13 cellular contexts compared by ENCODE assay signal in the genomic region with DNA sequence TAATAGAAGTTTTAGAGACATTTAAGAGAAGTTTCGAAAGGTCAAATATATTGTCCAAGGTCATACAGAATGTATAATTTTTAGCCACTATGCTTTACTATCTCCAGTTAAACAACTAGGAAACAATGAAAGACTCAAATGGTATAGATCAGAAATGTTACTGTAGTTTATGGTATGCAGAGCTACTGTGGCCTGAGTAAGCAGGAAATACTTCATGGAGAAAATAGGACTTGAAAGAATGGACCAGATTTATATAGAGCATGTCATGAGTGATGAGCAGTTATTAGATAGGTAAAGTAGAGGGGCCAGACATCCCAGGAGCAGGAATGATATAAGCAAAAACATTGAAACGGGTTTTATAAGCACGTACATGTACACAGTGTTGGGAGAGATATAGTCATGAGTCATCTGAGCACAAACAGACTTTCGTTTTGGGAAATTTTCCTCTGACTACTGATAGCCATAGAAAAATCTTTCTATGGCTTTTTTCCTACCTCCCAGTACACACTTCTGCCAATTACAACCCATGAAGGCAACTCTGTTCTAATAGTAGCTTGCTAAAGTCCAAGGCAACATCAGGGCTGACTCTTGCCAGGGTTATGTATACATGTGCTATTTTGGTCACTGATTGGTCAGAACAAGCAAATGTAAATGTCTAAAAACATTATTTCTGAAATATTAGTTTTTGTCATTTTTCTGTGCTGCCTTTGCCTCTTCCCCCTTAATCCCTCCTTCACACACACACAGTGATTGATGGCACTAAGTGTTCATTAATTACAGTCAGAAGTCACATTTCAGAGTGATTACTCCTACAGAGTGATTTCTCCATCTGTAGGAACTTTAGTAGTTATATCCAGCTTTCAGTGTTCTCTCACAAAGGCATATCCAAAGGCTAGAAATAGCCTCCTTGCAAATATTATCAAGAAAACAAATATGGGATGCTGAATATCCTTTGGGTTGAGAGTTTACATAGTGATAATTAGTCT.
DNase-seq lines count a peak whose midpoint lies in the region; ATAC-seq and TF ChIP-seq lines count a peak whose summit lies in the region.
"Had no signal": no experiment of that assay in that cellular context is flagged by ENCODE, and none has a peak within 500 bp of the region (broad histone marks: within the 10 kb centered on the region; RNA-seq: fewer than 3 reads in every experiment).

No MANE protein-coding gene starts in this region.

- no peaks in the 10 kb centered on the region for H3K36me3 Mint-ChIP-seq in Calu3 (ENCODE audit: insufficient read depth, unreplicated experiment)

- no peaks in the 10 kb centered on the region for H3K9me3 Mint-ChIP-seq in Calu3 (ENCODE audit: low read depth, unreplicated experiment)
- H3K9me3 Mint-ChIP-seq: neural crest cell had no signal

- DNase-seq in Right ventricle myocardium superior (no peak), Right ventricle myocardium inferior (ENCODE audit: missing footprints) (no peak), astrocyte of the hippocampus (ENCODE audit: low read depth, low spot score) (peak; percentile 31), left ventricle myocardium inferior (no peak), thoracic aorta (ENCODE audit: low spot score) (no peak), Calu3 (no peak)
- DNase-seq: activated CD8-positive, alpha-beta T cell treated with anti-CD3 and anti-CD28 coated beads, Interleukin-2, amount 10 ng/mL, durations not matched to agents 7 days and 5 days; activated effector memory CD4-positive, alpha-beta T cell treated with anti-CD3 and anti-CD28 coated beads, Interleukin-2, amount 50 U/mL, for 16 hours; DMS153 had no signal

- H3K27me3 ChIP-seq in left ventricle myocardium inferior (ENCODE audit: low read depth) (no peaks in the 10 kb centered on the region), thoracic aorta (replicated peaks; ENCODE audit: insufficient read depth) (no peaks in the 10 kb centered on the region)

- CTCF ChIA-PET in Calu3 (lab: Charles Lee): no interaction called here

- H3K4me3 Mint-ChIP-seq in Calu3 (ENCODE audit: low read depth, unreplicated experiment): no peak overlapping the region
- H3K4me3 Mint-ChIP-seq: activated CD8-positive, alpha-beta T cell treated with anti-CD3 and anti-CD28 coated beads, Interleukin-2, amount 10 ng/mL, durations not matched to agents 7 days and 5 days; neural crest cell had no signal

- H3K36me3 ChIP-seq in left ventricle myocardium inferior: no peaks in the 10 kb centered on the region
- no peaks in the 10 kb centered on the region for H3K36me3 ChIP-seq in thoracic aorta

- H3K4me3 ChIP-seq in left ventricle myocardium inferior: no peak overlapping the region
- H3K4me3 ChIP-seq in thoracic aorta: no peak overlapping the region

- no TSS peak for BruUV-seq in Calu3 (replicated peaks; lab: Mats Ljungman, UMichigan)

- H3K27ac Mint-ChIP-seq in Calu3 (ENCODE audit: unreplicated experiment): no peak overlapping the region
- H3K27ac Mint-ChIP-seq: activated CD8-positive, alpha-beta T cell treated with anti-CD3 and anti-CD28 coated beads, Interleukin-2, amount 10 ng/mL, durations not matched to agents 7 days and 5 days had no signal

- H3K4me1 Mint-ChIP-seq in Calu3 (ENCODE audit: low read depth, unreplicated experiment): no peaks in the 10 kb centered on the region
- H3K4me1 Mint-ChIP-seq: neural crest cell had no signal

- peak; percentile 36 for ATAC-seq in Right ventricle myocardium superior (ENCODE audit: poor library complexity)
- no peak for ATAC-seq in Right ventricle myocardium inferior
- peak; percentile 69 for ATAC-seq in thoracic aorta (ENCODE audit: insufficient number of reproducible peaks, low FRiP score, low read depth)
- no peak for ATAC-seq in GM19324 (IDR thresholded peaks at IDR 0.05; ENCODE audit: low FRiP score, unreplicated experiment)
- no peak for ATAC-seq in GM21529 (IDR thresholded peaks at IDR 0.05; ENCODE audit: unreplicated experiment)
- ATAC-seq: activated CD8-positive, alpha-beta T cell treated with anti-CD3 and anti-CD28 coated beads, Interleukin-2, amount 10 ng/mL, durations not matched to agents 7 days and 5 days; HCT116 had no signal

- TF ChIP-seq CTCF in left ventricle myocardium inferior (IDR thresholded peaks at IDR 0.05; ENCODE audit: borderline replicate concordance) (no peak), thoracic aorta (IDR thresholded peaks at IDR 0.05) (no peak), Calu3 (IDR thresholded peaks at IDR 0.05; ENCODE audit: unreplicated experiment) (no peak)

- H3K9me3 ChIP-seq in left ventricle myocardium inferior (replicated peaks): no peaks in the 10 kb centered on the region
- H3K9me3 ChIP-seq in thoracic aorta: no peaks in the 10 kb centered on the region

- intact Hi-C loops in Right ventricle myocardium superior (cut with DNase I) (no loop called here), Right ventricle myocardium inferior (cut with DNase I) (no loop called here), left ventricle myocardium inferior (cut with micrococcal nuclease) (no loop called here), Calu3 (cut with micrococcal nuclease; ENCODE audit: unreplicated experiment) (loop anchor here (10.0 kb wide), 1 partner anchor 170 kb away; no protein-coding TSS in a partner anchor)

- H3K27me3 Mint-ChIP-seq in Calu3 (ENCODE audit: unreplicated experiment): no peaks in the 10 kb centered on the region

- H3K4me1 ChIP-seq in left ventricle myocardium inferior: peaks cover 12% of the 10 kb centered on the region
- H3K4me1 ChIP-seq in thoracic aorta (ENCODE audit: control insufficient read depth in 1 of 2, low read depth in 2 of 2): peaks cover 7 to 22% of the 10 kb centered on the region in 2 donors

- H3K27ac ChIP-seq in left ventricle myocardium inferior (replicated peaks) (peak overlapping the region; percentile 5), thoracic aorta (peak overlapping the region; percentile 53 to 77)

Comparison
In these comparisons a context has a peak if more than half of its experiments do, and no peak if none do; other contexts are left out.
1. ATAC-seq: peak in Right ventricle myocardium superior (single experiment) and thoracic aorta (single experiment); none in Right ventricle myocardium inferior (single experiment), GM19324 (single experiment) and GM21529 (single experiment).